Comparison of ENCODE assay signal across 17 cellular contexts in the genomic region with DNA sequence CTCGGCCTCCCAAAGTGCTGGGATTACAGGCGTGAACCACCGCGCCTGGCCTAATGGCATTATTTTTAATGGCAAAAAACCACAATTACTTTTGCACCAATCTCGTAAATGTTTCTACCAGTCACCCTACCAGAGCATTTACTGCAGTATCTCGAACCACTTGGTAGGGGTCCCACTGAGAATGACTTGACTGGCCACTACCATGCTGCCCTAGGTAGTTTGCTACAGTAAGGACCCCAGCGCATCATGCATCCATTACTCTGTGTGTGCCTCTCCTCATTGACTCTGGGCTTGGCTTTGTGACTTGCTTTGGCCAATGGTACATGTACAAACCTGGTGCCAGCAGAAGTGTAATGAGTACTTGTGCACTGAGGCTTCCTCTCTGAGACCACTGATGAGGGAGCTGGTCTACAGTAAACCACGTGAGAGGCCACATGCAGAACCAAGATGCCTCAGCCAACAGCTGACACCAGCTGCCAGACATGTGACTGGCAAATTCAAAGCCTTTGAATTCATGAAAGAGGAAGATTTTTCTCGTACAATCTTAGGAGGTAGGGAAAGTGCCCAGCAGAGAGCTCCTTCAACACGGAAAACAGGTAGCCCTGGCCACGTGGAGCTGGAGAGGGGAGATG.
DNase-seq lines count a peak whose midpoint lies in the region; ATAC-seq lines count a peak whose summit lies in the region.
"Had no signal": no experiment of that assay in that cellular context is flagged by ENCODE, and none has a peak within 500 bp of the region (broad histone marks: within the 10 kb centered on the region; RNA-seq: fewer than 3 reads in every experiment).

No MANE protein-coding gene starts in this region.

- POLR2A ChIA-PET in activated CD4-positive, alpha-beta T cell treated with anti-CD3 and anti-CD28 coated beads for 36 hours (lab: Charles Lee): no interaction called here
- POLR2A ChIA-PET in activated CD4-positive, alpha-beta memory T cell treated with anti-CD3 and anti-CD28 coated beads for 36 hours (lab: Charles Lee): no interaction called here

- H3K27me3 Mint-ChIP-seq in activated CD4-positive, alpha-beta T cell treated with anti-CD3 and anti-CD28 coated beads for 36 hours: peaks cover 6% of the 10 kb centered on the region
- no peaks in the 10 kb centered on the region for H3K27me3 Mint-ChIP-seq in CD4-positive, CD25-positive, alpha-beta regulatory T cell
- H3K27me3 Mint-ChIP-seq in activated CD4-positive, alpha-beta memory T cell treated with anti-CD3 and anti-CD28 coated beads for 36 hours: peaks cover 6% of the 10 kb centered on the region

- no peaks in the 10 kb centered on the region for H3K36me3 ChIP-seq in CD4-positive, CD25-positive, alpha-beta regulatory T cell (ENCODE audit: control insufficient read depth, insufficient read depth, low read length)
- H3K36me3 ChIP-seq: left lung had no signal

- H3K4me3 ChIP-seq in CD4-positive, CD25-positive, alpha-beta regulatory T cell (ENCODE audit: low read depth, low read length): no peak overlapping the region
- H3K4me3 ChIP-seq: left lung had no signal

- DNase-seq in activated CD4-positive, alpha-beta T cell treated with anti-CD3 and anti-CD28 coated beads for 36 hours: peak; percentile 35
- no peak for DNase-seq in activated CD4-positive, alpha-beta T cell treated with anti-CD3 and anti-CD28 coated beads, Interleukin-2, amount 50 U/mL, for 4 hours
- DNase-seq in CD4-positive, CD25-positive, alpha-beta regulatory T cell: peak in 1 of 3 donors; percentile 16
- peak; percentile 15 for DNase-seq in activated CD4-positive, alpha-beta memory T cell treated with anti-CD3 and anti-CD28 coated beads for 36 hours
- peak; percentile 3 for DNase-seq in medulla oblongata (ENCODE audit: extremely low spot score)
- DNase-seq in NCI-H1048 (lab: John Stamatoyannopoulos, UW): no peak
- DNase-seq: 8988T, AML-193, COR-L47, HCEC 1CT, left lung, NCI-H1436 had no signal

- H3K27ac Mint-ChIP-seq in activated CD4-positive, alpha-beta T cell treated with anti-CD3 and anti-CD28 coated beads for 36 hours: peak overlapping the region; percentile 39
- peak overlapping the region in 2 of 3 donors; percentile 0 to 55 for H3K27ac Mint-ChIP-seq in CD4-positive, CD25-positive, alpha-beta regulatory T cell
- no peak overlapping the region for H3K27ac Mint-ChIP-seq in activated CD4-positive, alpha-beta memory T cell treated with anti-CD3 and anti-CD28 coated beads for 36 hours
- H3K27ac Mint-ChIP-seq: mesothelial cell of epicardium had no signal

- no peaks in the 10 kb centered on the region for H3K9me3 Mint-ChIP-seq in activated CD4-positive, alpha-beta T cell treated with anti-CD3 and anti-CD28 coated beads for 36 hours (ENCODE audit: low read depth)
- no peaks in the 10 kb centered on the region for H3K9me3 Mint-ChIP-seq in CD4-positive, CD25-positive, alpha-beta regulatory T cell
- no peaks in the 10 kb centered on the region for H3K9me3 Mint-ChIP-seq in activated CD4-positive, alpha-beta memory T cell treated with anti-CD3 and anti-CD28 coated beads for 36 hours
- H3K9me3 Mint-ChIP-seq: mesothelial cell of epicardium, neural crest cell had no signal

- CTCF ChIA-PET in activated CD4-positive, alpha-beta T cell treated with anti-CD3 and anti-CD28 coated beads for 36 hours (lab: Charles Lee): interaction anchor here (0.6 to 1.8 kb wide), 23 partner anchors 10 to 807 kb away, joined by 3 to 12 read pairs (median 3); no protein-coding TSS in a partner anchor
- CTCF ChIA-PET in activated CD4-positive, alpha-beta memory T cell treated with anti-CD3 and anti-CD28 coated beads for 36 hours (lab: Charles Lee): interaction anchor here (0.8 to 1.9 kb wide), 12 partner anchors 15 to 1366 kb away, joined by 3 to 10 read pairs (median 4); no protein-coding TSS in a partner anchor

- peaks cover 5% of the 10 kb centered on the region for H3K4me1 ChIP-seq in CD4-positive, CD25-positive, alpha-beta regulatory T cell (ENCODE audit: control insufficient read depth, insufficient read depth, low read length, poor library complexity, severe bottlenecking)
- H3K4me1 ChIP-seq: left lung had no signal

- H3K36me3 Mint-ChIP-seq in activated CD4-positive, alpha-beta T cell treated with anti-CD3 and anti-CD28 coated beads for 36 hours (ENCODE audit: low read depth): no peaks in the 10 kb centered on the region
- H3K36me3 Mint-ChIP-seq in CD4-positive, CD25-positive, alpha-beta regulatory T cell: no peaks in the 10 kb centered on the region
- no peaks in the 10 kb centered on the region for H3K36me3 Mint-ChIP-seq in activated CD4-positive, alpha-beta memory T cell treated with anti-CD3 and anti-CD28 coated beads for 36 hours
- H3K36me3 Mint-ChIP-seq: mesothelial cell of epicardium had no signal

- no peaks in the 10 kb centered on the region for H3K9me3 ChIP-seq in CD4-positive, CD25-positive, alpha-beta regulatory T cell (ENCODE audit: control insufficient read depth in 2 of 2, low read length in 2 of 2)
- H3K9me3 ChIP-seq: left lung had no signal

- intact Hi-C loops in activated CD4-positive, alpha-beta T cell treated with anti-CD3 and anti-CD28 coated beads for 36 hours (cut with DNase I, micrococcal nuclease): loop anchor here (1.0 to 10.0 kb wide), 3 partner anchors 148 to 807 kb away; no protein-coding TSS in a partner anchor
- intact Hi-C loops in activated CD4-positive, alpha-beta memory T cell treated with anti-CD3 and anti-CD28 coated beads for 36 hours (cut with micrococcal nuclease): loop anchor here (5.0 kb wide), 1 partner anchor 808 kb away; no protein-coding TSS in a partner anchor

- ATAC-seq in activated CD4-positive, alpha-beta T cell treated with anti-CD3 and anti-CD28 coated beads for 36 hours: peak; percentile 56
- ATAC-seq in CD4-positive, CD25-positive, alpha-beta regulatory T cell (ENCODE audit: low read depth in 2 of 2): peak in 1 of 2 donors; percentile 21
- ATAC-seq in HG02885 (IDR thresholded peaks at IDR 0.05; ENCODE audit: poor library complexity, unreplicated experiment) (no peak), HG03460 (IDR thresholded peaks at IDR 0.05; ENCODE audit: unreplicated experiment) (no peak)
- ATAC-seq: left lung, Right ventricle myocardium inferior had no signal

- no peak overlapping the region for H3K4me3 Mint-ChIP-seq in activated CD4-positive, alpha-beta T cell treated with anti-CD3 and anti-CD28 coated beads for 36 hours
- H3K4me3 Mint-ChIP-seq in CD4-positive, CD25-positive, alpha-beta regulatory T cell: no peak overlapping the region
- H3K4me3 Mint-ChIP-seq in activated CD4-positive, alpha-beta memory T cell treated with anti-CD3 and anti-CD28 coated beads for 36 hours: no peak overlapping the region
- H3K4me3 Mint-ChIP-seq: mesothelial cell of epicardium, neural crest cell had no signal

- H3K27me3 ChIP-seq in CD4-positive, CD25-positive, alpha-beta regulatory T cell (ENCODE audit: control insufficient read depth, insufficient read depth, low read length): peaks cover 3% of the 10 kb centered on the region

- H3K4me1 Mint-ChIP-seq in activated CD4-positive, alpha-beta T cell treated with anti-CD3 and anti-CD28 coated beads for 36 hours: peaks cover 8% of the 10 kb centered on the region
- H3K4me1 Mint-ChIP-seq in CD4-positive, CD25-positive, alpha-beta regulatory T cell: peaks cover 2 to 16% (median 10%) of the 10 kb centered on the region in 4 donors
- H3K4me1 Mint-ChIP-seq in activated CD4-positive, alpha-beta memory T cell treated with anti-CD3 and anti-CD28 coated beads for 36 hours (ENCODE audit: low read depth): peaks cover 2% of the 10 kb centered on the region

- H3K27ac ChIP-seq in CD4-positive, CD25-positive, alpha-beta regulatory T cell (ENCODE audit: insufficient read depth, low read length, poor library complexity, severe bottlenecking): no peak overlapping the region
- H3K27ac ChIP-seq: left lung had no signal

Comparison
In these comparisons a context has a peak if more than half of its experiments do, and no peak if none do; other contexts are left out.
1. DNase-seq: peak in activated CD4-positive, alpha-beta T cell treated with anti-CD3 and anti-CD28 coated beads for 36 hours (single experiment), activated CD4-positive, alpha-beta memory T cell treated with anti-CD3 and anti-CD28 coated beads for 36 hours (single experiment) and medulla oblongata (single experiment); none in activated CD4-positive, alpha-beta T cell treated with anti-CD3 and anti-CD28 coated beads, Interleukin-2, amount 50 U/mL, for 4 hours (0 of 2) and NCI-H1048 (single experiment).